In the genomic region with DNA sequence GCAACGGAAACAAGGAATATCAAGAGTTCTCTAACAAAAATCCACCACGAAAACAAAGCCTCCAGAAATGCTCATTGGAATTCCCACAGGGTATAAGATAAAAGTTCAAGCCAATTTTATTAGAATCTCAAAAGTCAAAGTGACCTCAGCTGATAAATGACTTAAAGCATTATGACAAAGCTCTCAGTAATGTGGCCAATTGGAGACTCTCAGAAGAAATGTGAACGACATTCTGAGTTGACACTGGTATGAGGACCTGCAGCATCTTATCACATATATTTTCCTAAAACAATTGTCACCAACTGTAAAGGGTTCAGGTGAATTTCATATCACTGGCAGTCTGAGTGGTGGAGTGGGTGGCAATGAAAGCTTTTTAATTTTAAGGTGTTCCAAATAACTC, we compare ENCODE assay signal across 16 cellular contexts.
A peak's percentile ranks its signal among the peaks of the same experiment; 100 is the strongest.
DNase-seq lines count a peak whose midpoint lies in the region; ATAC-seq, FAIRE-seq and TF ChIP-seq lines count a peak whose summit lies in the region.
"Had no signal": no experiment of that assay in that cellular context is flagged by ENCODE, and none has a peak within 500 bp of the region (broad histone marks: within the 10 kb centered on the region; RNA-seq: fewer than 3 reads in every experiment).

No MANE protein-coding gene starts in this region.

- CTCF ChIA-PET in Caco-2 (lab: Charles Lee) (interaction anchor here (1.0 kb wide), 1 partner anchor 13 kb away, joined by 3 read pairs; no protein-coding TSS in a partner anchor), IMR-90 (lab: Yijun Ruan, JAX) (no interaction called here)

- TF ChIP-seq RAD21 in IMR-90 (IDR thresholded peaks at IDR 0.05; ENCODE audit: low read length): no peak

- H3K4me3 ChIP-seq in Caco-2 (ENCODE audit: low read depth, low read length) (no peak overlapping the region), IMR-90 (ENCODE audit: insufficient read depth, low read depth, low read length) (no peak overlapping the region), astrocyte (ENCODE audit: insufficient read depth, low read depth, low read length) (no peak overlapping the region), neutrophil (ENCODE audit: low read depth in 1 of 2, low read length in 1 of 2) (no peak overlapping the region), hepatocyte (no peak overlapping the region), small intestine (ENCODE audit: low read depth in 1 of 2, low read length in 2 of 2) (no peak overlapping the region), WERI-Rb-1 (ENCODE audit: low read depth, low read length) (no peak overlapping the region)
- H3K4me3 ChIP-seq: adrenal gland, SJSA1 had no signal

- no peaks in the 10 kb centered on the region for H3K36me3 ChIP-seq in Caco-2 (ENCODE audit: control insufficient read depth, insufficient read depth, low read length)
- H3K36me3 ChIP-seq in IMR-90 (ENCODE audit: control insufficient read depth, insufficient read depth, low read length): no peaks in the 10 kb centered on the region
- no peaks in the 10 kb centered on the region for H3K36me3 ChIP-seq in astrocyte (ENCODE audit: insufficient read depth, low read length)
- no peaks in the 10 kb centered on the region for H3K36me3 ChIP-seq in neutrophil
- H3K36me3 ChIP-seq in hepatocyte (replicated peaks; ENCODE audit: insufficient read depth, low read depth): no peaks in the 10 kb centered on the region
- no peaks in the 10 kb centered on the region for H3K36me3 ChIP-seq in small intestine (ENCODE audit: control insufficient read depth in 2 of 2, insufficient read depth in 2 of 2, low read length in 2 of 2)
- no peaks in the 10 kb centered on the region for H3K36me3 ChIP-seq in WERI-Rb-1
- H3K36me3 ChIP-seq: adrenal gland, SJSA1 had no signal

- H3K9me3 Mint-ChIP-seq in Caco-2 (ENCODE audit: unreplicated experiment) (no peaks in the 10 kb centered on the region), astrocyte (ENCODE audit: unreplicated experiment) (no peaks in the 10 kb centered on the region)

- H3K14ac ChIP-seq in IMR-90 (replicated peaks; ENCODE audit: low read depth, low read length): no peak overlapping the region

- FAIRE-seq in astrocyte (lab: Jason Lieb, UNC) (peak; percentile 39), small intestine (lab: Jason Lieb, UNC) (no peak)

- H3K4me1 ChIP-seq in Caco-2 (peaks cover 24% of the 10 kb centered on the region), IMR-90 (ENCODE audit: control insufficient read depth, insufficient read depth, low read length) (peaks cover 5% of the 10 kb centered on the region), astrocyte (ENCODE audit: insufficient read depth, low read length) (peaks cover 18% of the 10 kb centered on the region), neutrophil (ENCODE audit: control insufficient read depth in 1 of 2, insufficient read depth in 1 of 2, low read depth in 1 of 2, low read length in 1 of 2) (peaks cover 24 to 32% of the 10 kb centered on the region in 2 experiments), hepatocyte (ENCODE audit: insufficient read depth) (peaks cover 3% of the 10 kb centered on the region), small intestine (ENCODE audit: control insufficient read depth in 2 of 2, insufficient read depth in 1 of 2, low read depth in 1 of 2, low read length in 1 of 2) (peaks cover 0 to 3% of the 10 kb centered on the region in 2 donors)

- TF ChIP-seq POLR2A in IMR-90 (IDR thresholded peaks at IDR 0.05; ENCODE audit: low read depth, low read length): no peak

- in situ Hi-C loops in IMR-90 (cut with MboI; ENCODE audit: low sequenced_read_pairs): no loop called here

- peaks cover 7% of the 10 kb centered on the region; the same call in 1 of the 2 replicates for H3K9me1 ChIP-seq in IMR-90 (ENCODE audit: insufficient read depth, low read length)

- WGBS in IMR-90 (ENCODE audit: extremely low coverage in 2 of 2, insufficient read length in 1 of 2), 2 experiments: no CpG with 5 or more reads among the region's 3 CpGs
- WGBS in hepatocyte (ENCODE audit: low lambda C conversion rate, missing lambda C conversion rate): 54% methylated on average over 3 of the region's 3 CpGs
- 57 to 68% (median 61%) methylated on average over 3 of the region's 3 CpGs for whole genome bisulfite sequencing in small intestine, 3 donors

- no peak overlapping the region for H2AK9ac ChIP-seq in IMR-90 (replicated peaks; ENCODE audit: low read depth, low read length, poor library complexity)

- no peak overlapping the region for H3K4ac ChIP-seq in IMR-90 (ENCODE audit: low read depth, low read length)

- TF ChIP-seq CTCF in Caco-2 (IDR thresholded peaks at IDR 0.05; ENCODE audit: insufficient read depth in 1 of 2, low read depth in 1 of 2, low read length in 1 of 2, severe bottlenecking in 1 of 2, unreplicated experiment in 1 of 2) (no peak), IMR-90 (conservative IDR thresholded peaks at IDR 0.05; ENCODE audit: low read depth, low read length) (no peak), astrocyte (IDR thresholded peaks at IDR 0.05; ENCODE audit: insufficient read depth, low read depth, low read length) (no peak), neutrophil (IDR thresholded peaks at IDR 0.05) (no peak), hepatocyte (IDR thresholded peaks at IDR 0.05; ENCODE audit: poor library complexity) (no peak), WERI-Rb-1 (IDR thresholded peaks at IDR 0.05; ENCODE audit: low read depth, low read length) (no peak)

- H3K23ac ChIP-seq in IMR-90 (ENCODE audit: low read depth, low read length): 0 out of 2 replicates have a peak overlapping the region, but pooled peaks have one; percentile 0

- H3K4me2 ChIP-seq in IMR-90 (ENCODE audit: low read depth, low read length) (no peak overlapping the region), astrocyte (ENCODE audit: low read length) (peak overlapping the region; percentile 58), hepatocyte (no peak overlapping the region)

- H3K18ac ChIP-seq in IMR-90 (ENCODE audit: low read depth, low read length): no peak overlapping the region

- H3K79me1 ChIP-seq in IMR-90 (ENCODE audit: low read depth in 1 of 2, low read length in 2 of 2): peaks cover 6 to 20% of the 10 kb centered on the region in 2 experiments; a peak in 2 of 4 replicates

- POLR2A ChIA-PET in Caco-2 (lab: Charles Lee) (no interaction called here), IMR-90 (lab: Charles Lee; ENCODE audit: unreplicated experiment) (no interaction called here)

- peaks cover 81% of the 10 kb centered on the region for H3K79me2 ChIP-seq in astrocyte (ENCODE audit: insufficient read depth, low read length)
- peaks cover 29% of the 10 kb centered on the region for H3K79me2 ChIP-seq in hepatocyte

- no peaks in the 10 kb centered on the region for H3K36me3 Mint-ChIP-seq in Caco-2 (ENCODE audit: insufficient read depth, unreplicated experiment)
- H3K36me3 Mint-ChIP-seq in astrocyte (ENCODE audit: low read depth, unreplicated experiment): peaks cover 9% of the 10 kb centered on the region

- H2AFZ ChIP-seq in IMR-90 (replicated peaks; ENCODE audit: low read length, poor library complexity) (no peak overlapping the region), astrocyte (ENCODE audit: low read depth, low read length) (no peak overlapping the region), hepatocyte (no peak overlapping the region)

- H2BK120ac ChIP-seq in IMR-90 (ENCODE audit: low read depth, low read length): no peak overlapping the region

- H2BK15ac ChIP-seq in IMR-90 (ENCODE audit: low read depth, low read length): no peak overlapping the region

- intact Hi-C loops in Caco-2 (cut with micrococcal nuclease; ENCODE audit: unreplicated experiment) (loop anchor here (5.0 kb wide), 1 partner anchor 67 kb away; no protein-coding TSS in a partner anchor), IMR-90 (cut with micrococcal nuclease) (no loop called here)

- no peaks in the 10 kb centered on the region for H3K27me3 ChIP-seq in Caco-2 (replicated peaks; ENCODE audit: control insufficient read depth, insufficient read depth, low read length)
- H3K27me3 ChIP-seq in IMR-90 (ENCODE audit: control insufficient read depth, insufficient read depth, low read length): no peaks in the 10 kb centered on the region
- H3K27me3 ChIP-seq in astrocyte (ENCODE audit: insufficient read depth, low read length): no peaks in the 10 kb centered on the region
- H3K27me3 ChIP-seq in neutrophil: no peaks in the 10 kb centered on the region
- no peaks in the 10 kb centered on the region for H3K27me3 ChIP-seq in hepatocyte
- no peaks in the 10 kb centered on the region for H3K27me3 ChIP-seq in small intestine (ENCODE audit: control insufficient read depth in 2 of 2, insufficient read depth in 2 of 2, low read length in 2 of 2)
- no peaks in the 10 kb centered on the region for H3K27me3 ChIP-seq in WERI-Rb-1 (ENCODE audit: insufficient read depth, low read depth, severe bottlenecking)
- H3K27me3 ChIP-seq: adrenal gland, SJSA1 had no signal

- peak overlapping the region; percentile 17 for H3K27ac Mint-ChIP-seq in Caco-2 (ENCODE audit: unreplicated experiment)
- peak overlapping the region; percentile 5 for H3K27ac Mint-ChIP-seq in astrocyte (ENCODE audit: unreplicated experiment)
- H3K27ac Mint-ChIP-seq: nephron had no signal

- H3K27ac ChIP-seq in IMR-90 (ENCODE audit: insufficient read depth, low read length): no peak overlapping the region
- no peak overlapping the region for H3K27ac ChIP-seq in astrocyte (ENCODE audit: low read depth, low read length)
- peak overlapping the region; percentile 14 for H3K27ac ChIP-seq in neutrophil
- no peak overlapping the region for H3K27ac ChIP-seq in hepatocyte
- H3K27ac ChIP-seq in small intestine (ENCODE audit: low read depth in 1 of 2, low read length in 1 of 2): no peak overlapping the region
- no peak overlapping the region for H3K27ac ChIP-seq in WERI-Rb-1
- H3K27ac ChIP-seq: adrenal gland, SJSA1 had no signal

- H3K27me3 Mint-ChIP-seq in Caco-2 (ENCODE audit: insufficient read depth, unreplicated experiment) (no peaks in the 10 kb centered on the region), astrocyte (ENCODE audit: low read depth, unreplicated experiment) (no peaks in the 10 kb centered on the region)
- H3K27me3 Mint-ChIP-seq: activated CD8-positive, alpha-beta memory T cell treated with anti-CD3 and anti-CD28 coated beads, Interleukin-2, amount 10 ng/mL, durations not matched to agents 7 days and 5 days had no signal

- no peak overlapping the region for H4K5ac ChIP-seq in IMR-90 (ENCODE audit: low read depth, low read length)

- H2BK20ac ChIP-seq in IMR-90 (ENCODE audit: low read depth, low read length): no peak overlapping the region

- no TSS peak for BruUV-seq in Caco-2 (replicated peaks; lab: Mats Ljungman, UMichigan)
- no TSS peak for BruUV-seq in IMR-90 (replicated peaks; lab: Mats Ljungman, UMichigan)

- no peak overlapping the region for H4K8ac ChIP-seq in IMR-90 (ENCODE audit: low read depth in 2 of 2, low read length in 2 of 2)

- H3K9me2 ChIP-seq in hepatocyte (replicated peaks; ENCODE audit: insufficient read depth): no peaks in the 10 kb centered on the region

- ATAC-seq in IMR-90 (ENCODE audit: low read depth) (no peak), GM21737 (IDR thresholded peaks at IDR 0.05; ENCODE audit: unreplicated experiment) (no peak)

- H4K91ac ChIP-seq in IMR-90 (ENCODE audit: insufficient read depth, low read depth, low read length): no peak overlapping the region

- no peak overlapping the region for H3K9ac ChIP-seq in IMR-90 (ENCODE audit: low read depth, low read length)
- no peak overlapping the region for H3K9ac ChIP-seq in astrocyte (ENCODE audit: low read length)

- no peaks in the 10 kb centered on the region for H3K9me3 ChIP-seq in Caco-2
- H3K9me3 ChIP-seq in IMR-90 (ENCODE audit: control insufficient read depth, insufficient read depth, low read length): no peaks in the 10 kb centered on the region
- no peaks in the 10 kb centered on the region for H3K9me3 ChIP-seq in astrocyte (ENCODE audit: insufficient read depth, low read depth, low read length)
- no peaks in the 10 kb centered on the region for H3K9me3 ChIP-seq in neutrophil
- no peaks in the 10 kb centered on the region for H3K9me3 ChIP-seq in hepatocyte (ENCODE audit: low read depth)
- no peaks in the 10 kb centered on the region for H3K9me3 ChIP-seq in small intestine (ENCODE audit: control insufficient read depth, low read depth)
- no peaks in the 10 kb centered on the region for H3K9me3 ChIP-seq in WERI-Rb-1 (ENCODE audit: severe bottlenecking)
- H3K9me3 ChIP-seq: adrenal gland, SJSA1 had no signal

- H2BK5ac ChIP-seq in IMR-90 (ENCODE audit: low read depth, low read length, poor library complexity, severe bottlenecking): no peak overlapping the region

- dilution Hi-C loops in IMR-90 (cut with HindIII; ENCODE audit: low sequenced_read_pairs, unreplicated experiment): no loop called here

- DNase-seq in Caco-2 (no peak), IMR-90 (no peak), astrocyte (ENCODE audit: low read depth) (peak; percentile 59), hepatocyte (ENCODE audit: low spot score) (no peak), small intestine (no peak), WERI-Rb-1 (no peak)
- DNase-seq: activated CD8-positive, alpha-beta memory T cell treated with anti-CD3 and anti-CD28 coated beads, Interleukin-2, amount 10 ng/mL, durations not matched to agents 7 days and 5 days; adrenal gland; C1 segment of cervical spinal cord; foreskin melanocyte; NCI-H187 treated with DMSO at 0.1 percent for 48 hours; NCI-H510A treated with DMSO at 0.1 percent for 48 hours had no signal

- no peak overlapping the region for H3K56ac ChIP-seq in IMR-90 (ENCODE audit: extremely low read depth, insufficient read depth, low read length)

- no peaks in the 10 kb centered on the region for H4K20me1 ChIP-seq in IMR-90 (ENCODE audit: insufficient read depth, low read length)
- H4K20me1 ChIP-seq in astrocyte (ENCODE audit: insufficient read depth, low read length): peaks cover 54% of the 10 kb centered on the region
- H4K20me1 ChIP-seq in hepatocyte (ENCODE audit: insufficient read depth, poor library complexity, severe bottlenecking): no peaks in the 10 kb centered on the region

- H3K4me1 Mint-ChIP-seq in Caco-2 (ENCODE audit: low read depth, unreplicated experiment) (peaks cover 20% of the 10 kb centered on the region), astrocyte (ENCODE audit: low read depth, unreplicated experiment) (peaks cover 29% of the 10 kb centered on the region)

- no peak overlapping the region for H3K4me3 Mint-ChIP-seq in Caco-2 (ENCODE audit: unreplicated experiment)
- H3K4me3 Mint-ChIP-seq in astrocyte (ENCODE audit: unreplicated experiment): no peak overlapping the region
- H3K4me3 Mint-ChIP-seq: nephron had no signal

- no peak overlapping the region for H2AK5ac ChIP-seq in IMR-90 (ENCODE audit: low read depth, low read length)
